26 cellular contexts compared by ENCODE assay signal in the genomic region with DNA sequence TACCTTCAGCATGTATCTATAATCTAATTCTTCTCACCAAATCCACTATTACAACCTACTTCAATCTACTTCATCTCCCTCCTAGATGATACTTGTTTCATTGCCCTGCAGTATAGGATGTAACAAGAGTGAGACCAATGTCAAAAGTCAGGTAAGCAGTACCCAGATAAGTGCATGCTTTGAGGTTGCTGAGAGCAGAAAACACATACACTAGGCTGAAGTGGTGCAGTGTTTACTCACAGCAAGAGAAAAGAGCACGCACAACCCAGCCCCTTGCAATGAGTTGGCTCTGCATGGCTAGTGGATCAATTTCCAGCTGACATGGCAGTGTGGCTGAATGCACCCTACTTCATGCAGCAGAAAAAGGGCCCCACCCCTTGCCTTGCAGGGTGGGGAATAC.
"Had no signal": no experiment of that assay in that cellular context is flagged by ENCODE, and none has a peak within 500 bp of the region (broad histone marks: within the 10 kb centered on the region; RNA-seq: fewer than 3 reads in every experiment).

No MANE protein-coding gene starts in this region.

- H3K27me3 Mint-ChIP-seq: dendritic cell treated with granulocyte-macrophage colony-stimulating factor and Interleukin-4, amounts not matched to agents 40 ng/mL and 50 ng/mL, for 4 days had no signal

- H3K36me3 Mint-ChIP-seq: stimulated activated effector memory CD8-positive, alpha-beta T cell treated with anti-CD3 and anti-CD28 coated beads, Interleukin-12 subunit alpha, Interleukin-12 subunit beta, amount 100 ng/mL, for 72 hours had no signal

- H3K36me3 ChIP-seq: neutrophil, right lobe of liver, suprapubic skin, thyroid gland, upper lobe of left lung, uterus had no signal

- H3K4me3 Mint-ChIP-seq: dendritic cell treated with granulocyte-macrophage colony-stimulating factor and Interleukin-4, amounts not matched to agents 40 ng/mL and 50 ng/mL, for 4 days; endodermal cell; nephron; stimulated activated effector memory CD8-positive, alpha-beta T cell treated with anti-CD3 and anti-CD28 coated beads, Interleukin-12 subunit alpha, Interleukin-12 subunit beta, amount 100 ng/mL, for 72 hours had no signal

- H3K4me3 ChIP-seq: hepatocyte, lung, psoas muscle, right lobe of liver, suprapubic skin, thyroid gland, upper lobe of left lung, uterus had no signal

- H3K27ac Mint-ChIP-seq: dendritic cell treated with granulocyte-macrophage colony-stimulating factor and Interleukin-4, amounts not matched to agents 40 ng/mL and 50 ng/mL, for 4 days; endodermal cell; nephron; stimulated activated effector memory CD8-positive, alpha-beta T cell treated with anti-CD3 and anti-CD28 coated beads, Interleukin-12 subunit alpha, Interleukin-12 subunit beta, amount 100 ng/mL, for 72 hours had no signal

- H3K4me1 ChIP-seq: foreskin keratinocyte, psoas muscle, right lobe of liver, suprapubic skin, thyroid gland, upper lobe of left lung, uterus had no signal

- H3K27me3 ChIP-seq: foreskin keratinocyte, hepatocyte, neutrophil, right lobe of liver, suprapubic skin, thyroid gland, upper lobe of left lung, uterus had no signal

- H3K27ac ChIP-seq: foreskin keratinocyte, hepatocyte, neutrophil, psoas muscle, right lobe of liver, suprapubic skin, thyroid gland, upper lobe of left lung, uterus had no signal

- DNase-seq: effector CD4-positive, alpha-beta T cell; endodermal cell; erythroblast; foreskin keratinocyte; head of caudate nucleus; kidney; left cardiac atrium; left ventricle myocardium superior; mesenchymal stem cell; midbrain; psoas muscle; retina; right lobe of liver; stimulated activated CD4-positive, alpha-beta T cell treated with anti-CD3 and anti-CD28 coated beads, Interleukin-4, amount 100 ng/mL, for 1 hour; stimulated activated CD8-positive, alpha-beta memory T cell treated with anti-CD3 and anti-CD28 coated beads, Interleukin-4, amount 100 ng/mL, for 48 hours; stimulated activated naive CD8-positive, alpha-beta T cell treated with anti-CD3 and anti-CD28 coated beads, Interleukin-15, Interleukin-2, amounts not matched to agents 100 U/mL and 50 U/mL, for 24 hours; thyroid gland; upper lobe of left lung; uterus had no signal

- H3K4me1 Mint-ChIP-seq: stimulated activated effector memory CD8-positive, alpha-beta T cell treated with anti-CD3 and anti-CD28 coated beads, Interleukin-12 subunit alpha, Interleukin-12 subunit beta, amount 100 ng/mL, for 72 hours had no signal

- ATAC-seq: foreskin keratinocyte; left cardiac atrium; left ventricle myocardium superior; psoas muscle; right lobe of liver; stimulated activated effector memory CD8-positive, alpha-beta T cell treated with anti-CD3 and anti-CD28 coated beads, Interleukin-12 subunit alpha, Interleukin-12 subunit beta, amount 100 ng/mL, for 72 hours; stimulated activated naive CD8-positive, alpha-beta T cell treated with anti-CD3 and anti-CD28 coated beads, Interleukin-15, Interleukin-2, amounts not matched to agents 100 U/mL and 50 U/mL, for 24 hours had no signal

- H3K9me3 ChIP-seq: neutrophil, right lobe of liver, thyroid gland, upper lobe of left lung, uterus had no signal
